In genomic region chr3:10505050-10505790, GRCh38 we compare ENCODE assay signal across 10 cellular contexts. TPM values are rescaled to one million over a fixed set of nuclear protein-coding genes. Genes with fewer than 3 reads are reported as not detected.
DNase-seq lines count a peak whose midpoint lies in the region; ATAC-seq, FAIRE-seq and TF ChIP-seq lines count a peak whose summit lies in the region.
"Had no signal": no experiment of that assay in that cellular context is flagged by ENCODE, and none has a peak within 500 bp of the region (broad histone marks: within the 10 kb centered on the region; RNA-seq: fewer than 3 reads in every experiment).

TSS of gene ATP2B2 (minus strand) at chr3:10505586. CDS start at chr3:10449543, 56,043 bp downstream.

- H3K36me3 ChIP-seq in pancreas (no peaks in the 10 kb centered on the region), spleen (no peaks in the 10 kb centered on the region)

- no peaks in the 10 kb centered on the region for H3K36me3 Mint-ChIP-seq in activated T-helper 1 cell treated with anti-CD3 and anti-CD28 coated beads, Interleukin-12 subunit alpha, Interleukin-12 subunit beta, Interleukin-2, Interleukin-4 antibody, amounts not matched to agents 30 ng/mL and 10 ng/mL and 1 ng/mL, durations not matched to agents 14 hours and 24 hours and 36 hours (ENCODE audit: low read depth)

- H3K27ac ChIP-seq in pancreas (no peak within 1 kb of the TSS), spleen (no peak within 1 kb of the TSS)

- ATAC-seq in pancreas: peak; percentile 35 to 63 (median 55)

- H3K4me1 ChIP-seq in pancreas (no peaks in the 10 kb centered on the region), spleen (peaks cover 0 to 17% (median 11%) of the 10 kb centered on the region in 6 donors)

- H3K4me1 Mint-ChIP-seq in activated T-helper 1 cell treated with anti-CD3 and anti-CD28 coated beads, Interleukin-12 subunit alpha, Interleukin-12 subunit beta, Interleukin-2, Interleukin-4 antibody, amounts not matched to agents 30 ng/mL and 10 ng/mL and 1 ng/mL, durations not matched to agents 14 hours and 24 hours and 36 hours (ENCODE audit: low read depth): no peaks in the 10 kb centered on the region

- H3K27ac Mint-ChIP-seq in activated T-helper 1 cell treated with anti-CD3 and anti-CD28 coated beads, Interleukin-12 subunit alpha, Interleukin-12 subunit beta, Interleukin-2, Interleukin-4 antibody, amounts not matched to agents 30 ng/mL and 10 ng/mL and 1 ng/mL, durations not matched to agents 14 hours and 24 hours and 36 hours: no peak within 1 kb of the TSS

- WGBS in pancreas, 2 donors: 4% methylated on average over 40 to 41 of the region's 42 CpGs
- WGBS in spleen, 5 donors: 4 to 8% (median 6%) methylated on average over 25 to 42 of the region's 42 CpGs

- DNase-seq in D721Med (ENCODE audit: insufficient read length, low spot score) (peak; percentile 90), NCI-H1105 (lab: John Stamatoyannopoulos, UW) (peak; percentile 33), ecto neural progenitor cell (ENCODE audit: low spot score) (peak; percentile 65), pancreas (no peak), OCI-M2 (lab: John Stamatoyannopoulos, UW; ENCODE audit: unreplicated experiment) (no peak), RKO (ENCODE audit: low spot score) (no peak), spleen (no peak)
- no peak for DNase-seq in activated T-helper 1 cell treated with anti-CD3 and anti-CD28 coated beads, Interleukin-12 subunit alpha, Interleukin-12 subunit beta, Interleukin-2, Interleukin-4 antibody, amounts not matched to agents 30 ng/mL and 10 ng/mL and 1 ng/mL, durations not matched to agents 14 hours and 24 hours and 36 hours (ENCODE audit: low spot score)
- DNase-seq: NCI-H226 had no signal

- H3K4me3 ChIP-seq in pancreas (peak within 1 kb of the TSS in 2 of 4 donors; percentile 18 to 30), spleen (peak within 1 kb of the TSS in 4 of 8 donors; percentile 4 to 53 (median 18))
- H3K4me3 ChIP-seq: lung had no signal

- H3K4me3 Mint-ChIP-seq in activated T-helper 1 cell treated with anti-CD3 and anti-CD28 coated beads, Interleukin-12 subunit alpha, Interleukin-12 subunit beta, Interleukin-2, Interleukin-4 antibody, amounts not matched to agents 30 ng/mL and 10 ng/mL and 1 ng/mL, durations not matched to agents 14 hours and 24 hours and 36 hours: no peak within 1 kb of the TSS

- TF ChIP-seq POLR2A in spleen (IDR thresholded peaks at IDR 0.05): no peak

- H3K27me3 Mint-ChIP-seq in activated T-helper 1 cell treated with anti-CD3 and anti-CD28 coated beads, Interleukin-12 subunit alpha, Interleukin-12 subunit beta, Interleukin-2, Interleukin-4 antibody, amounts not matched to agents 30 ng/mL and 10 ng/mL and 1 ng/mL, durations not matched to agents 14 hours and 24 hours and 36 hours (ENCODE audit: insufficient read depth): peaks cover 18% of the 10 kb centered on the region

- FAIRE-seq in D721Med (lab: Jason Lieb, UNC): no peak
- FAIRE-seq in pancreas (lab: Jason Lieb, UNC): no peak

- H3K9me3 Mint-ChIP-seq in activated T-helper 1 cell treated with anti-CD3 and anti-CD28 coated beads, Interleukin-12 subunit alpha, Interleukin-12 subunit beta, Interleukin-2, Interleukin-4 antibody, amounts not matched to agents 30 ng/mL and 10 ng/mL and 1 ng/mL, durations not matched to agents 14 hours and 24 hours and 36 hours: no peaks in the 10 kb centered on the region

- TF ChIP-seq CTCF in D721Med (IDR thresholded peaks at IDR 0.05; ENCODE audit: insufficient read depth, missing control alignments) (no peak), pancreas (IDR thresholded peaks at IDR 0.05) (no peak), spleen (IDR thresholded peaks at IDR 0.05 in 8 of 11, conservative IDR thresholded peaks at IDR 0.05 in 3 of 11) (no peak)

- intact Hi-C loops in pancreas (cut with DNase I) (no loop called here), spleen (cut with DNase I; ENCODE audit: low total_unique reads) (no loop called here)
- intact Hi-C loops in activated T-helper 1 cell treated with anti-CD3 and anti-CD28 coated beads, Interleukin-12 subunit alpha, Interleukin-12 subunit beta, Interleukin-2, Interleukin-4 antibody, amounts not matched to agents 30 ng/mL and 10 ng/mL and 1 ng/mL, durations not matched to agents 14 hours and 24 hours and 36 hours (cut with micrococcal nuclease): loop anchor here (10.0 kb wide), 1 partner anchor 160 kb away; no protein-coding TSS in a partner anchor

- H3K9me3 ChIP-seq in pancreas (no peaks in the 10 kb centered on the region), spleen (no peaks in the 10 kb centered on the region)

- H3K27me3 ChIP-seq in pancreas (no peaks in the 10 kb centered on the region), spleen (replicated peaks in 1 of 7) (peaks cover 0 to 48% (median 32%) of the 10 kb centered on the region in 7 donors)

RNA-seq across cellular contexts. Expression of gene ATP2B2, which starts in this region (rescaled TPM):
- total RNA-seq in pancreas (under 1 TPM; 0.18 to 0.75 (median 0.21) TPM), spleen (1 to 10 TPM in 1 of 7 donors, under 1 TPM in 4, not detected in 2; 0.20 to 1.5 (median 0.34) TPM)
- polyA plus RNA-seq in pancreas (under 1 TPM; 0.11 to 0.26 TPM), spleen (under 1 TPM; 0.02 to 0.22 (median 0.08) TPM)
- not detected in 2 replicates for total RNA-seq in activated T-helper 1 cell treated with anti-CD3 and anti-CD28 coated beads, Interleukin-12 subunit alpha, Interleukin-12 subunit beta, Interleukin-2, Interleukin-4 antibody, amounts not matched to agents 30 ng/mL and 10 ng/mL and 1 ng/mL, durations not matched to agents 14 hours and 24 hours and 36 hours
- polyA plus RNA-seq: lung had no signal

Comparison
In these comparisons a context has a peak if more than half of its experiments do, and no peak if none do; other contexts are left out.
1. Peak in ATAC-seq in pancreas; RNA of the gene not detected or under 1 TPM.
2. DNase-seq: peak in D721Med (single experiment), NCI-H1105 (single experiment) and ecto neural progenitor cell (single experiment); none in pancreas (0 of 6), activated T-helper 1 cell treated with anti-CD3 and anti-CD28 coated beads, Interleukin-12 subunit alpha, Interleukin-12 subunit beta, Interleukin-2, Interleukin-4 antibody, amounts not matched to agents 30 ng/mL and 10 ng/mL and 1 ng/mL, durations not matched to agents 14 hours and 24 hours and 36 hours (single experiment), OCI-M2 (single experiment), RKO (single experiment) and spleen (single experiment).